ENCODE assay signal across 20 cellular contexts in the genomic region with DNA sequence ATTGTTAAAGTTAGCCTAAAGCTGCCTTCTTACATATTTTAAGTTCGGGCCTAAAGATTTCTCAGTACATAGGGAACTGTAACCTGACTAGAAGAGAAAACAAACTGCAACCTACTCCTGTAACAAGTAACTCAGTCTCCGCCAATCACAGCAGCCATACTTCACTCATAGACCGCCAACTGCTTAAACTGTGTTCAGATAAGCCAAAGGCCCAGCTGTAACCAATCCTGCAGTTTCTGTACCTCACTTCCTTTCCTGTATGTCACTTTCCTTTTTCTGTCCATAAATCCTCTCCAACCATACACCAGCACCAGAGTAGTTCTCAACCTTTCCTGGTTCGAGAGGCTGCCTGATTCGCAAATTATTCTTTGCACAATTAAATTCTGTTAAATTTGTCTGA. TPM values are rescaled to one million over a fixed set of nuclear protein-coding genes. Genes with fewer than 3 reads are reported as not detected.
DNase-seq lines count a peak whose midpoint lies in the region; ATAC-seq, FAIRE-seq and TF ChIP-seq lines count a peak whose summit lies in the region.
"Had no signal": no experiment of that assay in that cellular context is flagged by ENCODE, and none has a peak within 500 bp of the region (broad histone marks: within the 10 kb centered on the region; RNA-seq: fewer than 3 reads in every experiment).

No MANE protein-coding gene starts in this region.

- H3K36me3 Mint-ChIP-seq in natural killer cell = no peaks in the 10 kb centered on the region
- no peaks in the 10 kb centered on the region for H3K36me3 Mint-ChIP-seq in natural killer cell treated with Interleukin-12 subunit alpha and Interleukin-12 subunit beta and Interleukin-15 and Interleukin-18, amount 100 ng/mL, for 72 hours
- peaks cover 5% of the 10 kb centered on the region for H3K36me3 Mint-ChIP-seq in central memory CD8-positive, alpha-beta T cell (ENCODE audit: insufficient read depth)
- peaks cover 24% of the 10 kb centered on the region for H3K36me3 Mint-ChIP-seq in activated CD4-positive, alpha-beta memory T cell treated with anti-CD3 and anti-CD28 coated beads, Interleukin-2, amount 10 ng/mL, durations not matched to agents 7 days and 5 days (ENCODE audit: low read depth)

- H3K9me3 Mint-ChIP-seq in natural killer cell = no peaks in the 10 kb centered on the region
- H3K9me3 Mint-ChIP-seq in natural killer cell treated with Interleukin-12 subunit alpha and Interleukin-12 subunit beta and Interleukin-15 and Interleukin-18, amount 100 ng/mL, for 72 hours = no peaks in the 10 kb centered on the region
- H3K9me3 Mint-ChIP-seq in central memory CD8-positive, alpha-beta T cell = no peaks in the 10 kb centered on the region
- H3K9me3 Mint-ChIP-seq in activated CD4-positive, alpha-beta memory T cell treated with anti-CD3 and anti-CD28 coated beads, Interleukin-2, amount 10 ng/mL, durations not matched to agents 7 days and 5 days = no peaks in the 10 kb centered on the region
- H3K9me3 Mint-ChIP-seq: T-helper 1 cell treated with Interleukin-12 subunit alpha and Interleukin-12 subunit beta and Interleukin-4 antibody, amounts not matched to agents 30 μg/mL and 1 μg/mL, for 36 hours had no signal

- TF ChIP-seq CTCF in natural killer cell (IDR thresholded peaks at IDR 0.05) = no peak

- CTCF ChIA-PET in activated CD4-positive, alpha-beta memory T cell treated with anti-CD3 and anti-CD28 coated beads, Interleukin-2, amount 10 ng/mL, durations not matched to agents 7 days and 5 days (lab: Charles Lee) = no interaction called here

- H3K27ac Mint-ChIP-seq in natural killer cell = peak overlapping the region; percentile 77 to 85
- no peak overlapping the region for H3K27ac Mint-ChIP-seq in natural killer cell treated with Interleukin-12 subunit alpha and Interleukin-12 subunit beta and Interleukin-15 and Interleukin-18, amount 100 ng/mL, for 72 hours
- peak overlapping the region; percentile 24 for H3K27ac Mint-ChIP-seq in central memory CD8-positive, alpha-beta T cell (ENCODE audit: low read depth)
- no peak overlapping the region for H3K27ac Mint-ChIP-seq in activated CD4-positive, alpha-beta memory T cell treated with anti-CD3 and anti-CD28 coated beads, Interleukin-2, amount 10 ng/mL, durations not matched to agents 7 days and 5 days
- H3K27ac Mint-ChIP-seq: T-helper 1 cell treated with Interleukin-12 subunit alpha and Interleukin-12 subunit beta and Interleukin-4 antibody, amounts not matched to agents 30 μg/mL and 1 μg/mL, for 36 hours had no signal

- POLR2A ChIA-PET in activated CD4-positive, alpha-beta memory T cell treated with anti-CD3 and anti-CD28 coated beads, Interleukin-2, amount 10 ng/mL, durations not matched to agents 7 days and 5 days (lab: Charles Lee) = interaction anchor here (0.9 kb wide), 1 partner anchor 42 kb away, joined by 4 read pairs; a partner anchor contains a TSS

- no peak for ATAC-seq in natural killer cell
- ATAC-seq in natural killer cell treated with Interleukin-12 subunit alpha and Interleukin-12 subunit beta and Interleukin-15 and Interleukin-18, amount 100 ng/mL, for 72 hours = no peak
- no peak for ATAC-seq in central memory CD8-positive, alpha-beta T cell (replicated peaks; ENCODE audit: extremely low read depth, poor library complexity, severe bottlenecking)
- ATAC-seq: sciatic nerve had no signal

- no peak for DNase-seq in natural killer cell
- DNase-seq in natural killer cell treated with Interleukin-12 subunit alpha and Interleukin-12 subunit beta and Interleukin-15 and Interleukin-18, amount 100 ng/mL, for 72 hours (ENCODE audit: low spot score) = no peak
- DNase-seq in MV-4-11 (lab: John Stamatoyannopoulos, UW) = peak; percentile 68
- DNase-seq in central memory CD8-positive, alpha-beta T cell (ENCODE audit: low spot score in 2 of 2) = no peak
- DNase-seq in T-helper 9 cell = no peak
- no peak for DNase-seq in activated CD4-positive, alpha-beta memory T cell treated with anti-CD3 and anti-CD28 coated beads, Interleukin-2, amount 10 ng/mL, durations not matched to agents 7 days and 5 days
- DNase-seq in RCC 7860 (ENCODE audit: low spot score) = no peak
- DNase-seq: brain microvascular endothelial cell, DND-41, kidney glomerular epithelial cell, NCI-H1105 treated with DMSO at 0.1 percent for 48 hours, NCI-H2029 treated with DMSO at 0.1 percent for 48 hours, NCI-H446 treated with DMSO at 0.1 percent for 48 hours, ovary, SIG-M5, stomach had no signal

- no peaks in the 10 kb centered on the region for H3K27me3 Mint-ChIP-seq in natural killer cell (ENCODE audit: low read depth in 2 of 2)
- H3K27me3 Mint-ChIP-seq in natural killer cell treated with Interleukin-12 subunit alpha and Interleukin-12 subunit beta and Interleukin-15 and Interleukin-18, amount 100 ng/mL, for 72 hours = no peaks in the 10 kb centered on the region
- no peaks in the 10 kb centered on the region for H3K27me3 Mint-ChIP-seq in central memory CD8-positive, alpha-beta T cell
- no peaks in the 10 kb centered on the region for H3K27me3 Mint-ChIP-seq in activated CD4-positive, alpha-beta memory T cell treated with anti-CD3 and anti-CD28 coated beads, Interleukin-2, amount 10 ng/mL, durations not matched to agents 7 days and 5 days

- FAIRE-seq in RCC 7860 (lab: Jason Lieb, UNC) = no peak
- FAIRE-seq: colon, GM19239 had no signal

- H3K4me3 Mint-ChIP-seq in natural killer cell = peak overlapping the region; percentile 58
- H3K4me3 Mint-ChIP-seq in natural killer cell treated with Interleukin-12 subunit alpha and Interleukin-12 subunit beta and Interleukin-15 and Interleukin-18, amount 100 ng/mL, for 72 hours = no peak overlapping the region
- H3K4me3 Mint-ChIP-seq in central memory CD8-positive, alpha-beta T cell = no peak overlapping the region
- H3K4me3 Mint-ChIP-seq in activated CD4-positive, alpha-beta memory T cell treated with anti-CD3 and anti-CD28 coated beads, Interleukin-2, amount 10 ng/mL, durations not matched to agents 7 days and 5 days = no peak overlapping the region
- H3K4me3 Mint-ChIP-seq: T-helper 1 cell treated with Interleukin-12 subunit alpha and Interleukin-12 subunit beta and Interleukin-4 antibody, amounts not matched to agents 30 μg/mL and 1 μg/mL, for 36 hours had no signal

- intact Hi-C loops in natural killer cell (cut with micrococcal nuclease) = loop anchor here (10.0 kb wide), 1 partner anchor 51 kb away; no protein-coding TSS in a partner anchor

- peaks cover 80 to 90% of the 10 kb centered on the region in 2 donors for H3K4me1 Mint-ChIP-seq in natural killer cell
- H3K4me1 Mint-ChIP-seq in natural killer cell treated with Interleukin-12 subunit alpha and Interleukin-12 subunit beta and Interleukin-15 and Interleukin-18, amount 100 ng/mL, for 72 hours (ENCODE audit: low read depth in 2 of 2) = peaks cover 60 to 74% of the 10 kb centered on the region in 2 donors
- H3K4me1 Mint-ChIP-seq in central memory CD8-positive, alpha-beta T cell = peaks cover 70% of the 10 kb centered on the region
- H3K4me1 Mint-ChIP-seq in activated CD4-positive, alpha-beta memory T cell treated with anti-CD3 and anti-CD28 coated beads, Interleukin-2, amount 10 ng/mL, durations not matched to agents 7 days and 5 days = peaks cover 57% of the 10 kb centered on the region

RNA-seq across cellular contexts. Expression of a gene that starts 41.5 kb away (rescaled TPM):
- total RNA-seq in natural killer cell = 100 to 1,000 TPM; 184 to 225 (median 188) TPM
- total RNA-seq in natural killer cell treated with Interleukin-12 subunit alpha and Interleukin-12 subunit beta and Interleukin-15 and Interleukin-18, amount 100 ng/mL, for 72 hours = 10 to 100 TPM; 69.6 to 98.9 TPM
- total RNA-seq in activated CD4-positive, alpha-beta memory T cell treated with anti-CD3 and anti-CD28 coated beads, Interleukin-2, amount 10 ng/mL, durations not matched to agents 7 days and 5 days = 100 to 1,000 TPM; 130 to 132 TPM

Comparison
In these comparisons a context has a peak if more than half of its experiments do, and no peak if none do; other contexts are left out.
1. H3K27ac Mint-ChIP-seq: peak in natural killer cell (2 of 2) and central memory CD8-positive, alpha-beta T cell (single experiment); none in natural killer cell treated with Interleukin-12 subunit alpha and Interleukin-12 subunit beta and Interleukin-15 and Interleukin-18, amount 100 ng/mL, for 72 hours (0 of 2) and activated CD4-positive, alpha-beta memory T cell treated with anti-CD3 and anti-CD28 coated beads, Interleukin-2, amount 10 ng/mL, durations not matched to agents 7 days and 5 days (single experiment).